ENCODE assay signal across 25 cellular contexts in the genomic region with DNA sequence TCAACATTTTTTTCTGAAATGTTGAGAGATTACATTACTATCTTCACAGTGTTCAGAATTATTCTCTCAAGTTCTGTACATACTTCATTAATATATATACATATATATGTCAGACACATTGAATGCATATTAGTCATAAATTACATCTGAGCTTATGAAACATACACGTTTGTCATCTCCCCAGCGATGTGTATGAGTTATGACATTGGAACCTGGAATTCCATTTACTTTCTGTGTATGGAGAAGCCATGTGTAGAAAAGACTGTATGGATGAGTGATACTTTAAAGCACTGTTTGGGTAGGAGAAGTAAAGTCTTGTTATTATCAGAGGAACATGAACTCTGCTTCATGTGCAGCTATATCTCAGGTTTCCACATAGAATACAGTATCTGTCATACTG.
"Had no signal": no experiment of that assay in that cellular context is flagged by ENCODE, and none has a peak within 500 bp of the region (broad histone marks: within the 10 kb centered on the region; RNA-seq: fewer than 3 reads in every experiment).

No MANE protein-coding gene starts in this region.

- H3K4me3 ChIP-seq: colonic mucosa, dorsolateral prefrontal cortex, lung, ovary, prostate gland, thoracic aorta, upper lobe of left lung had no signal

- H3K27me3 ChIP-seq: colonic mucosa, dorsolateral prefrontal cortex, ovary, upper lobe of left lung had no signal

- H3K27ac Mint-ChIP-seq: activated CD4-positive, alpha-beta memory T cell treated with anti-CD3 and anti-CD28 coated beads for 36 hours; activated naive CD4-positive, alpha-beta T cell treated with anti-CD3 and anti-CD28 coated beads for 36 hours; activated naive CD8-positive, alpha-beta T cell treated with anti-CD3 and anti-CD28 coated beads, Interleukin-2, amount 50 U/mL, for 24 hours; activated T-cell treated with anti-CD3 and anti-CD28 coated beads, Interleukin-2, amount 50 U/mL, for 72 hours; brain; effector memory CD8-positive, alpha-beta T cell had no signal

- H3K36me3 ChIP-seq: colonic mucosa, ovary, prostate gland, thoracic aorta, upper lobe of left lung had no signal

- H3K9me3 Mint-ChIP-seq: activated CD4-positive, alpha-beta memory T cell treated with anti-CD3 and anti-CD28 coated beads for 36 hours; activated naive CD4-positive, alpha-beta T cell treated with anti-CD3 and anti-CD28 coated beads for 36 hours; activated naive CD8-positive, alpha-beta T cell treated with anti-CD3 and anti-CD28 coated beads, Interleukin-2, amount 50 U/mL, for 24 hours; activated T-cell treated with anti-CD3 and anti-CD28 coated beads, Interleukin-2, amount 50 U/mL, for 72 hours; brain had no signal

- H3K27ac ChIP-seq: colonic mucosa, dorsolateral prefrontal cortex, ovary, prostate gland, thoracic aorta, upper lobe of left lung had no signal

- DNase-seq: activated CD4-positive, alpha-beta memory T cell treated with anti-CD3 and anti-CD28 coated beads for 36 hours; activated CD4-positive, alpha-beta T cell treated with anti-CD3 and anti-CD28 coated beads for 4 hours; activated CD4-positive, CD25-positive, alpha-beta regulatory T cell; activated effector memory CD4-positive, alpha-beta T cell treated with Interleukin-2 at 50 U/mL for 16 hours; activated naive CD4-positive, alpha-beta T cell treated with anti-CD3 and anti-CD28 coated beads for 36 hours; activated naive CD8-positive, alpha-beta T cell treated with anti-CD3 and anti-CD28 coated beads, Interleukin-2, amount 50 U/mL, for 24 hours; activated T-cell treated with anti-CD3 and anti-CD28 coated beads, Interleukin-2, amount 50 U/mL, for 72 hours; aorta; central memory CD4-positive, alpha-beta T cell; colonic mucosa; dorsolateral prefrontal cortex; effector memory CD8-positive, alpha-beta T cell; foreskin melanocyte; hypothalamus; naive thymus-derived CD4-positive, alpha-beta T cell; ovary; stimulated activated CD4-positive, alpha-beta T cell treated with anti-CD3 and anti-CD28 coated beads, Interleukin-4, amount 100 ng/mL, for 1 hour; stimulated activated naive CD4-positive, alpha-beta T cell; T1000; upper lobe of left lung had no signal

- H3K36me3 Mint-ChIP-seq: activated CD4-positive, alpha-beta memory T cell treated with anti-CD3 and anti-CD28 coated beads for 36 hours; brain; naive thymus-derived CD4-positive, alpha-beta T cell had no signal

- H3K4me1 ChIP-seq: colonic mucosa, prostate gland had no signal

- H3K4me1 Mint-ChIP-seq: activated naive CD8-positive, alpha-beta T cell treated with anti-CD3 and anti-CD28 coated beads, Interleukin-2, amount 50 U/mL, for 24 hours had no signal

- ATAC-seq: activated naive CD8-positive, alpha-beta T cell treated with anti-CD3 and anti-CD28 coated beads, Interleukin-2, amount 50 U/mL, for 24 hours; effector memory CD8-positive, alpha-beta T cell; left lobe of liver; naive thymus-derived CD4-positive, alpha-beta T cell had no signal

- H3K4me3 Mint-ChIP-seq: activated CD4-positive, alpha-beta memory T cell treated with anti-CD3 and anti-CD28 coated beads for 36 hours; activated naive CD4-positive, alpha-beta T cell treated with anti-CD3 and anti-CD28 coated beads for 36 hours; activated naive CD8-positive, alpha-beta T cell treated with anti-CD3 and anti-CD28 coated beads, Interleukin-2, amount 50 U/mL, for 24 hours; activated T-cell treated with anti-CD3 and anti-CD28 coated beads, Interleukin-2, amount 50 U/mL, for 72 hours; brain; effector memory CD8-positive, alpha-beta T cell; naive thymus-derived CD4-positive, alpha-beta T cell had no signal

- H3K9me3 ChIP-seq: colonic mucosa, ovary, prostate gland, thoracic aorta, upper lobe of left lung had no signal
